In the genomic region with DNA sequence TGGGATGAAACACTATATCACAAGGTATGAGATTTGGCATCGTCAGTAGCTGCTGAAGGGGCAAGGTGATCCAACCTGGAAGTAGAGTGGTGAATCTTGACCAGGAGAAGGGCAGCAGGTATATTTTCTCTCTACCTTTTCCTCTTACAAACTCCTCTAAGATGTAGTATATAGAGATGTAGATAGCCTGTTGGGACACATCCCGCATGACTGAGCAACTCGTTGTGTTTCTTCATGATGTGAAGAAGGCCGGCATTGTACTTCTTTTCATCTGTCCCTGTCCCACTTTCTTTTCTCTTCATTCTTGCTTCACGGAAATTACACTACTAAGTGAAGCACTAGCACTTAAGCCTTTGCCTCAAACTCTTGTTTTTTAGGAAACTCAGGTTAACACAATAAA, we compare ENCODE assay signal across 8 cellular contexts.
"Had no signal": no experiment of that assay in that cellular context is flagged by ENCODE, and none has a peak within 500 bp of the region (broad histone marks: within the 10 kb centered on the region; RNA-seq: fewer than 3 reads in every experiment).

No MANE protein-coding gene starts in this region.

- ATAC-seq: GM12878 had no signal

- DNase-seq: GDM1, GF-D8 had no signal

- H3K4me3 ChIP-seq: GM12878 had no signal

- FAIRE-seq: G401.6, GM12878, GM12891, GM12892, GM18507, GM19239 had no signal
